ENCODE assay signal across 32 cellular contexts in the genomic region with DNA sequence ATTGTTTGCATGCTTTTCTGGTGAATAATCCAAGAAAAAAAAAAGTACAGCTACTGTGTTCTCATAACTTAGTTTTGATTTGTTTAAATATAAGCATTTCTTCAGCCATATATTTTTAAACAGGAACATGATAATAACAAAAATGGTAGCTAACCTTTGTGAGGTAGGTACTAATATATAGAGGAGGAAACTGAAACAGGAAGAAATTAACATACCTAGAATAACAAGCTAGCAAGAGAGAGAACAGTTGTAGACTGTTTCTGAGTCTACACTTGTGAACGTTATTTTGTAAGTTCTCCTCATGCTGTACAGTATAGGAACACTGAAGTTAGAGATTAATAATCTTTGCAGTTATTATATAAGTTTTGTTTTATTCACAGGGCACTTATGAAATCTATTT.
"Had no signal": no experiment of that assay in that cellular context is flagged by ENCODE, and none has a peak within 500 bp of the region (broad histone marks: within the 10 kb centered on the region; RNA-seq: fewer than 3 reads in every experiment).

No MANE protein-coding gene starts in this region.

- H3K9me3 ChIP-seq: adrenal gland, ascending aorta, neutrophil, pancreas, psoas muscle, right atrium auricular region, thyroid gland, upper lobe of right lung had no signal

- H3K27me3 Mint-ChIP-seq: activated B cell treated with CpG ODN at 0.5 μM for 24 hours; activated CD4-positive, alpha-beta T cell treated with anti-CD3 and anti-CD28 coated beads for 36 hours; activated naive CD8-positive, alpha-beta T cell; stimulated activated naive CD8-positive, alpha-beta T cell treated with anti-CD3 and anti-CD28 coated beads, Interleukin-15, Interleukin-2, amounts not matched to agents 100 ng/mL and 50 ng/mL, for 24 hours had no signal

- H3K4me3 Mint-ChIP-seq: activated B cell treated with CpG ODN at 0.5 μM for 24 hours; activated CD4-positive, alpha-beta T cell treated with anti-CD3 and anti-CD28 coated beads for 36 hours; activated naive CD8-positive, alpha-beta T cell; activated T-cell treated with anti-CD3 and anti-CD28 coated beads, Interleukin-2, amount 50 U/mL, for 4 hours; nephron; stimulated activated naive CD8-positive, alpha-beta T cell treated with anti-CD3 and anti-CD28 coated beads, Interleukin-15, Interleukin-2, amounts not matched to agents 100 ng/mL and 50 ng/mL, for 24 hours had no signal

- H3K4me3 ChIP-seq: adrenal gland, ascending aorta, left ventricle myocardium inferior, pancreas, psoas muscle, right atrium auricular region, thyroid gland, upper lobe of right lung had no signal

- H3K27ac ChIP-seq: adrenal gland, ascending aorta, brain microvascular endothelial cell, left ventricle myocardium inferior, neutrophil, pancreas, psoas muscle, right atrium auricular region, thyroid gland, upper lobe of right lung had no signal

- H3K27ac Mint-ChIP-seq: activated B cell treated with CpG ODN at 0.5 μM for 24 hours; activated CD4-positive, alpha-beta T cell treated with anti-CD3 and anti-CD28 coated beads for 36 hours; activated naive CD8-positive, alpha-beta T cell; activated T-helper 2 cell treated with anti-CD3 and anti-CD28 coated beads, Interferon-gamma antibody, Interleukin-2, Interleukin-4, amounts not matched to agents 10 μg/mL and 5 μg/mL and 100 μg/mL, durations not matched to agents 14 hours and 24 hours and 36 hours; nephron; stimulated activated naive CD8-positive, alpha-beta T cell treated with anti-CD3 and anti-CD28 coated beads, Interleukin-15, Interleukin-2, amounts not matched to agents 100 ng/mL and 50 ng/mL, for 24 hours had no signal

- H3K9me3 Mint-ChIP-seq: activated B cell treated with CpG ODN at 0.5 μM for 24 hours; activated T-cell treated with anti-CD3 and anti-CD28 coated beads, Interleukin-2, amount 50 U/mL, for 4 hours; activated T-helper 2 cell treated with anti-CD3 and anti-CD28 coated beads, Interferon-gamma antibody, Interleukin-2, Interleukin-4, amounts not matched to agents 10 μg/mL and 5 μg/mL and 100 μg/mL, durations not matched to agents 14 hours and 24 hours and 36 hours; nephron; stimulated activated naive CD8-positive, alpha-beta T cell treated with anti-CD3 and anti-CD28 coated beads, Interleukin-15, Interleukin-2, amounts not matched to agents 100 ng/mL and 50 ng/mL, for 24 hours had no signal

- H3K4me1 ChIP-seq: ascending aorta, left ventricle myocardium inferior, psoas muscle, right atrium auricular region, thyroid gland, upper lobe of right lung had no signal

- H3K27me3 ChIP-seq: adrenal gland, ascending aorta, brain microvascular endothelial cell, neutrophil, pancreas, right atrium auricular region, thyroid gland, upper lobe of right lung had no signal

- H3K4me1 Mint-ChIP-seq: nephron had no signal

- ATAC-seq: activated CD4-positive, alpha-beta T cell treated with anti-CD3 and anti-CD28 coated beads for 36 hours; activated T-cell treated with anti-CD3 and anti-CD28 coated beads, Interleukin-2, amount 50 U/mL, for 4 hours; esophagus mucosa; pancreas; psoas muscle; upper lobe of right lung had no signal

- H3K36me3 ChIP-seq: pancreas, thyroid gland had no signal

- FAIRE-seq: colon, endothelial cell of umbilical vein, pancreas, TTC549 had no signal

- DNase-seq: activated B cell treated with CpG ODN at 0.5 μM for 24 hours; activated CD4-positive, alpha-beta T cell treated with anti-CD3 and anti-CD28 coated beads for 36 hours; activated CD4-positive, alpha-beta T cell treated with anti-CD3 and anti-CD28 coated beads, Interleukin-2, amount 50 U/mL, for 4 hours; activated CD8-positive, alpha-beta memory T cell treated with anti-CD3 and anti-CD28 coated beads for 24 hours; activated CD8-positive, alpha-beta memory T cell treated with anti-CD3 and anti-CD28 coated beads, Interleukin-2, amount 50 U/mL, for 48 hours; activated naive CD4-positive, alpha-beta T cell; activated T-cell treated with anti-CD3 and anti-CD28 coated beads, Interleukin-2, amount 50 U/mL, for 4 hours; adrenal gland; brain microvascular endothelial cell; caudate nucleus; effector memory CD4-positive, alpha-beta T cell; foreskin melanocyte; hippocampal formation; left ventricle myocardium inferior; midbrain; pancreas; psoas muscle; stimulated activated CD4-positive, alpha-beta T cell treated with anti-CD3 and anti-CD28 coated beads, Interleukin-4, amount 100 ng/mL, for 24 hours; substantia nigra; thyroid gland; upper lobe of right lung had no signal
